ENCODE assay signal across 16 cellular contexts in the genomic region with DNA sequence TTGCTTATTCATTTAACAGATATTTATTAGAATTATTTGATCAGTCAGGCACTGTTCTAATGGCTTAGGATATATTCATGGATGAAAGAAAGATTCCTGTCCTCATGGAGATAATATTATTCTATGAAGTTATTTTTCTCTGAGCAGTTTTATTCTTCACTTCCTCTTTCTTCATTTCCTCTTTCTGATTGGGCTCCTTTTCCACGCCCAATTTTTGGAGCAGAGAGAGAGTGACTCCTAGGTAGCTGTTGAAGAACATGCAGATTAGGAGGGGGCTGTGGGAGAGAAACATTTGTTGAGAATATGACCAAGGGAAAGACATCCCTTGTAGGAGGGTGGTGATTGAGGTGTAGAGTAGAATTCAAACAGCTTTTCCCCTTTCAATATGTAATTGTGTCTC. TPM values are rescaled to one million over a fixed set of nuclear protein-coding genes. Genes with fewer than 3 reads are reported as not detected.
DNase-seq lines count a peak whose midpoint lies in the region; ATAC-seq and TF ChIP-seq lines count a peak whose summit lies in the region.
"Had no signal": no experiment of that assay in that cellular context is flagged by ENCODE, and none has a peak within 500 bp of the region (broad histone marks: within the 10 kb centered on the region; RNA-seq: fewer than 3 reads in every experiment).

No MANE protein-coding gene starts in this region.

- intact Hi-C loops in tibial artery (cut with DNase I; ENCODE audit: low total_unique reads): no loop called here
- intact Hi-C loops in breast epithelium (cut with DNase I; ENCODE audit: low total_unique reads): no loop called here
- intact Hi-C loops in uterus (cut with DNase I; ENCODE audit: low total_unique reads): no loop called here

- H3K4me3 ChIP-seq in tibial artery: no peak overlapping the region
- no peak overlapping the region for H3K4me3 ChIP-seq in breast epithelium
- no peak overlapping the region for H3K4me3 ChIP-seq in uterus
- H3K4me3 ChIP-seq: right atrium auricular region had no signal

- H3K27ac ChIP-seq in tibial artery (no peak overlapping the region), breast epithelium (no peak overlapping the region), uterus (no peak overlapping the region)
- H3K27ac ChIP-seq: right atrium auricular region had no signal

- peaks cover 8% of the 10 kb centered on the region for H3K4me1 Mint-ChIP-seq in memory B cell

- H3K27me3 ChIP-seq in tibial artery (peaks cover 0 to 2% of the 10 kb centered on the region in 2 donors), breast epithelium (no peaks in the 10 kb centered on the region), uterus (no peaks in the 10 kb centered on the region)
- H3K27me3 ChIP-seq: right atrium auricular region had no signal

- DNase-seq in NOMO-1 treated with dmso at 0.1 percent for 144 hours (lab: John Stamatoyannopoulos, UW; ENCODE audit: unreplicated experiment) (peak; percentile 70), memory B cell (ENCODE audit: low spot score in 2 of 2) (peak in 1 of 2 donors; percentile 12), tibial artery (no peak), breast epithelium (ENCODE audit: low spot score in 2 of 2) (no peak), uterus (no peak)
- DNase-seq: glutamatergic neuron; GOT3; kidney glomerular epithelial cell; stimulated activated CD4-positive, alpha-beta T cell treated with anti-CD3 and anti-CD28 coated beads, Interleukin-4, amount 100 ng/mL, for 24 hours; T1000 had no signal

- H3K4me1 ChIP-seq in tibial artery (no peaks in the 10 kb centered on the region), breast epithelium (no peaks in the 10 kb centered on the region), uterus (no peaks in the 10 kb centered on the region)
- H3K4me1 ChIP-seq: right atrium auricular region had no signal

- ATAC-seq in GM18858 (IDR thresholded peaks at IDR 0.05; ENCODE audit: unreplicated experiment): peak; percentile 63
- ATAC-seq in HG02884 (IDR thresholded peaks at IDR 0.05; ENCODE audit: unreplicated experiment): peak; percentile 68
- peak; percentile 83 for ATAC-seq in memory B cell (ENCODE audit: low read depth)
- ATAC-seq in HG03045 (IDR thresholded peaks at IDR 0.05; ENCODE audit: unreplicated experiment): no peak
- ATAC-seq: activated naive CD4-positive, alpha-beta T cell treated with anti-CD3 and anti-CD28 coated beads, Interleukin-2, amount 50 U/mL, for 72 hours; Panc1 had no signal

- no peaks in the 10 kb centered on the region for H3K27me3 Mint-ChIP-seq in memory B cell

- no peaks in the 10 kb centered on the region for H3K9me3 Mint-ChIP-seq in memory B cell
- H3K9me3 Mint-ChIP-seq: activated naive CD4-positive, alpha-beta T cell treated with anti-CD3 and anti-CD28 coated beads, Interleukin-2, amount 50 U/mL, for 72 hours had no signal

- H3K27ac Mint-ChIP-seq in memory B cell: peak overlapping the region; percentile 69
- H3K27ac Mint-ChIP-seq: activated naive CD4-positive, alpha-beta T cell treated with anti-CD3 and anti-CD28 coated beads, Interleukin-2, amount 50 U/mL, for 72 hours had no signal

- no peak overlapping the region for H3K4me3 Mint-ChIP-seq in memory B cell

- TF ChIP-seq POLR2A in breast epithelium (IDR thresholded peaks at IDR 0.05) (no peak), uterus (IDR thresholded peaks at IDR 0.05) (no peak)

- H3K36me3 ChIP-seq in tibial artery: no peaks in the 10 kb centered on the region
- no peaks in the 10 kb centered on the region for H3K36me3 ChIP-seq in breast epithelium
- H3K36me3 ChIP-seq in uterus: no peaks in the 10 kb centered on the region
- H3K36me3 ChIP-seq: right atrium auricular region had no signal

- H3K9me3 ChIP-seq in tibial artery: no peaks in the 10 kb centered on the region
- no peaks in the 10 kb centered on the region for H3K9me3 ChIP-seq in breast epithelium
- no peaks in the 10 kb centered on the region for H3K9me3 ChIP-seq in uterus
- H3K9me3 ChIP-seq: right atrium auricular region had no signal

- TF ChIP-seq CTCF in tibial artery (IDR thresholded peaks at IDR 0.05) (no peak), breast epithelium (IDR thresholded peaks at IDR 0.05) (no peak), uterus (IDR thresholded peaks at IDR 0.05) (no peak)

- H3K36me3 Mint-ChIP-seq in memory B cell: no peaks in the 10 kb centered on the region
- H3K36me3 Mint-ChIP-seq: activated naive CD4-positive, alpha-beta T cell treated with anti-CD3 and anti-CD28 coated beads, Interleukin-2, amount 50 U/mL, for 72 hours had no signal

RNA-seq across cellular contexts. Expression of a gene that starts 6.0 kb away (rescaled TPM):
- total RNA-seq in breast epithelium (10 to 100 TPM; 23.0 to 27.4 (median 23.9) TPM), uterus (10 to 100 TPM; 14.3 to 40.0 (median 15.2) TPM)
